In genomic region chr11:63876616-63877015, GRCh38 we compare ENCODE assay signal across 22 cellular contexts. TPM values are rescaled to one million over a fixed set of nuclear protein-coding genes. Genes with fewer than 3 reads are reported as not detected.
"Had no signal": no experiment of that assay in that cellular context is flagged by ENCODE, and none has a peak within 500 bp of the region (broad histone marks: within the 10 kb centered on the region; RNA-seq: fewer than 3 reads in every experiment).

No MANE protein-coding gene starts in this region.

- H3K27me3 Mint-ChIP-seq: natural killer cell treated with Interleukin-12 subunit alpha and Interleukin-12 subunit beta and Interleukin-15 and Interleukin-18, amount 100 ng/mL, for 72 hours had no signal

- H3K9me3 ChIP-seq: left lung, prostate gland, sigmoid colon, suprapubic skin, thyroid gland, upper lobe of left lung, uterus had no signal

- H3K9me3 Mint-ChIP-seq: natural killer cell treated with Interleukin-12 subunit alpha and Interleukin-12 subunit beta and Interleukin-15 and Interleukin-18, amount 100 ng/mL, for 72 hours; neural progenitor cell had no signal

- H3K36me3 ChIP-seq: neural progenitor cell, prostate gland, sigmoid colon, thyroid gland, uterus had no signal

- H3K4me3 ChIP-seq: coronary artery, left lung, lung, neural progenitor cell, prostate gland, sigmoid colon, skin epidermis, suprapubic skin, thyroid gland, upper lobe of left lung, uterus had no signal

- ATAC-seq: esophagus mucosa; left lung; natural killer cell treated with Interleukin-12 subunit alpha and Interleukin-12 subunit beta and Interleukin-15 and Interleukin-18, amount 100 ng/mL, for 72 hours had no signal

- H3K27ac Mint-ChIP-seq: natural killer cell treated with Interleukin-12 subunit alpha and Interleukin-12 subunit beta and Interleukin-15 and Interleukin-18, amount 100 ng/mL, for 72 hours; neural progenitor cell had no signal

- H3K4me3 Mint-ChIP-seq: natural killer cell treated with Interleukin-12 subunit alpha and Interleukin-12 subunit beta and Interleukin-15 and Interleukin-18, amount 100 ng/mL, for 72 hours; neural progenitor cell had no signal

- H3K27me3 ChIP-seq: left lung, neural progenitor cell, sigmoid colon, suprapubic skin, thyroid gland, upper lobe of left lung, uterus had no signal

- H3K27ac ChIP-seq: coronary artery, left lung, neural progenitor cell, parathyroid adenoma, prostate gland, sigmoid colon, skin epidermis, suprapubic skin, upper lobe of left lung, uterus had no signal

- DNase-seq: effector CD8-positive, alpha-beta T cell; islet precursor cell; left lung; mesenchymal stem cell; midbrain; occipital lobe; sigmoid colon; stimulated activated CD4-positive, alpha-beta T cell treated with anti-CD3 and anti-CD28 coated beads, Interleukin-2, amount 100 ng/mL, for 24 hours; stimulated activated CD4-positive, alpha-beta T cell treated with anti-CD3 and anti-CD28 coated beads, Interleukin-4, amount 100 ng/mL, for 4 hours; stimulated activated naive CD4-positive, alpha-beta T cell; upper lobe of left lung; uterus had no signal

RNA-seq across cellular contexts. Expression of gene RCOR2, which starts 40.3 kb away (rescaled TPM):
- total RNA-seq: natural killer cell treated with Interleukin-12 subunit alpha and Interleukin-12 subunit beta and Interleukin-15 and Interleukin-18, amount 100 ng/mL, for 72 hours had no signal
